In the genomic region with DNA sequence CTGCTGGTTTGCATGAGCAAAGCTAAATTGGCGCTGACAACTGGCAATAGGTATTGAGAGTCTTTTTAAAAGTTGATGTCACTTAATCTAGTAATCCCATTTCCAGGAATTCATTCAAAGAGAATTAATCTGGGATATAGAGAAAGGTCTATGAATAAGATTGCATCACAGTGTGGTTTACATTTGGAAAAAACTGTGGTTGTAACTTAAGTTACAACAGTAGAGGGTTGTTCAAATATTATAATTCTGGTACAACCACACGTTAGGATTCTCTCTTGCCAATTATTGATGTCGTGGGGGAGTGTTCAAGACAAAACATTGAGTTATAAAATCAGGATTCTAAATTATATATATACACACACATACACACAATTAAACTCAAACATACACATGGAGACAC, we compare ENCODE assay signal across 27 cellular contexts.
"Had no signal": no experiment of that assay in that cellular context is flagged by ENCODE, and none has a peak within 500 bp of the region (broad histone marks: within the 10 kb centered on the region; RNA-seq: fewer than 3 reads in every experiment).

No MANE protein-coding gene starts in this region.

- ATAC-seq: activated CD8-positive, alpha-beta T cell treated with anti-CD3 and anti-CD28 coated beads, Interleukin-2, amount 10 ng/mL, durations not matched to agents 7 days and 5 days; K562 had no signal

- H3K27ac ChIP-seq: SK-N-MC, WERI-Rb-1 had no signal

- DNase-seq: activated CD4-positive, alpha-beta T cell treated with anti-CD3 and anti-CD28 coated beads for 1 hour; activated CD4-positive, alpha-beta T cell treated with anti-CD3 and anti-CD28 coated beads, Interleukin-2, amount 10 ng/mL, durations not matched to agents 24 days and 14 days; activated CD4-positive, alpha-beta T cell treated with anti-CD3 and anti-CD28 coated beads, Interleukin-2, amount 50 U/mL, for 48 hours; activated CD4-positive, CD25-positive, alpha-beta regulatory T cell; activated CD8-positive, alpha-beta T cell treated with anti-CD3 and anti-CD28 coated beads, Interleukin-2, amount 10 ng/mL, durations not matched to agents 7 days and 5 days; activated gamma-delta T cell; activated naive CD4-positive, alpha-beta T cell treated with Interleukin-2 at 50 U/mL for 16 hours; activated naive CD8-positive, alpha-beta T cell treated with anti-CD3 and anti-CD28 coated beads, Interleukin-2, amount 10 ng/mL, durations not matched to agents 7 days and 5 days; activated T-cell treated with anti-CD3 and anti-CD28 coated beads, Interleukin-2, amount 50 U/mL, for 24 hours; anterior cingulate cortex; caudate nucleus; cerebellar nuclear complex; NCI-H1105; NCI-H1417 treated with DMSO at 0.1 percent for 48 hours; NCI-H187 treated with DMSO at 0.1 percent for 48 hours; NCI-H2081; NCI-H2171 treated with DMSO at 0.1 percent for 48 hours; NCI-H226; NCI-H446 treated with DMSO at 0.1 percent for 48 hours; NCI-H69; NK-92 treated with Interleukin-12 subunit alpha and Interleukin-12 subunit beta, amount 100 ng/mL, for 24 hours; OCI-M1; Right ventricle myocardium superior; T1000; WERI-Rb-1 had no signal

- H3K4me3 ChIP-seq: K562, SK-N-MC had no signal

- H3K36me3 ChIP-seq: WERI-Rb-1 had no signal
